Comparison of ENCODE assay signal across 1 cellular context in the genomic region with DNA sequence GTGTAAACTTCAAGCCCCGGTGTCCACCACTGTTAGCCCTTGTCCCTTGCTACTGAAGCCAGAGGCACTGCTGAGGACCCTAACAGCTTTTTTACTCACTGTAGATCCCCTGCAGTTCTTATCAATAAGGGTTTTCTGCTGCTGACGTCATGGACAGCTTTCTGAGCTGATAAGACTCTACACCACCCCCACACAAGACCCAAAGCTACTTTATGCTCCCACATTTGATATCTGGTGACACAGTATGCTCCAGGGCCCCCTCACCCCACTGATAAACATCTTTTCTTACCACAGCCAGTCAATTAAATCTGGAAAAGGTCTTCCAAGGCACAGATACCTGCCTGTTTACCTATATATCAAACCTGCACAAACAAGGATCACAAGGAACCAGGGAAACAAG.
TF ChIP-seq lines count a peak whose summit lies in the region.

No MANE protein-coding gene starts in this region.

TF ChIP-seq in H1, 55 proteins besides CTCF, POLR2A, EP300 and RAD21 (continued from another document):
- no peak for TF ChIP-seq RXRA (IDR thresholded peaks at IDR 0.05; ENCODE audit: insufficient read depth, low read depth, low read length)
- TF ChIP-seq KDM1A (IDR thresholded peaks at IDR 0.05; ENCODE audit: borderline replicate concordance, low read length): no peak
- TF ChIP-seq BRCA1 (IDR thresholded peaks at IDR 0.05; ENCODE audit: low read depth, low read length): no peak
- no peak for TF ChIP-seq ZNF274 (IDR thresholded peaks at IDR 0.05; ENCODE audit: borderline replicate concordance, extremely low read depth, low read length)
- TF ChIP-seq SP2 (IDR thresholded peaks at IDR 0.05; ENCODE audit: low read length): no peak
- TF ChIP-seq MAFK (IDR thresholded peaks at IDR 0.05; ENCODE audit: low read depth, low read length): no peak
- no peak for TF ChIP-seq ASH2L (IDR thresholded peaks at IDR 0.05; ENCODE audit: low read length)
- no peak for TF ChIP-seq NRF1 (IDR thresholded peaks at IDR 0.05; ENCODE audit: low read depth, low read length)
